ENCODE assay signal across 15 cellular contexts in the genomic region with DNA sequence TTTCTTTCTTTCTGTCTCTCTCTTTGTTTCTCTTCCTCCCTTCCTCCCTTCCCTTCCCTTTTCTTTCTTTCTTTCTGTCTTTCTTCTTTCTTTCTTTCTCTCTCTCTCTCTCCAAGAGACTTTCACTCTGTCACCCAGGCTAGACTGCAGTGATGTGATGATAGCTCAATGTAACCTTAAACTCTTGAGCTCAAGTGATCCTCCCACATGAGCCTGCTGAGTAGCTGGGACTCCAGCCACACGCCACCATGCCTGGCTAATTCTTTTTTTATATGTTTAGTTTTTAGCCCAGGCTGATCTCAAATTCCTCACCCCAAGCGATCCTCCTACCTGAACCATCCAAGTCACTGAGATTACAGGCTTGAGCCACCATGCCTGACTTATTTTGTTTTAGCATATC.
"Had no signal": no experiment of that assay in that cellular context is flagged by ENCODE, and none has a peak within 500 bp of the region (broad histone marks: within the 10 kb centered on the region; RNA-seq: fewer than 3 reads in every experiment).

No MANE protein-coding gene starts in this region.

- H3K4me3 ChIP-seq: ascending aorta, gastroesophageal sphincter, lung, ovary, upper lobe of left lung had no signal

- H3K4me1 ChIP-seq: ascending aorta, gastroesophageal sphincter, upper lobe of left lung had no signal

- H3K36me3 ChIP-seq: ascending aorta, gastroesophageal sphincter, ovary, upper lobe of left lung had no signal

- H3K27ac Mint-ChIP-seq: activated naive CD8-positive, alpha-beta T cell treated with anti-CD3 and anti-CD28 coated beads, Interleukin-2, amount 10 ng/mL, durations not matched to agents 7 days and 5 days; activated T-helper 1 cell treated with anti-CD3 and anti-CD28 coated beads, Interleukin-12 subunit alpha, Interleukin-12 subunit beta, Interleukin-2, Interleukin-4 antibody, amounts not matched to agents 30 ng/mL and 10 ng/mL and 1 ng/mL, durations not matched to agents 14 hours and 24 hours and 36 hours; endodermal cell; mesothelial cell of epicardium had no signal

- DNase-seq: activated CD4-positive, alpha-beta T cell treated with anti-CD3 and anti-CD28 coated beads, Interleukin-2, amount 50 U/mL, for 1 hour; activated CD8-positive, alpha-beta memory T cell treated with anti-CD3 and anti-CD28 coated beads for 24 hours; activated naive CD8-positive, alpha-beta T cell treated with anti-CD3 and anti-CD28 coated beads, Interleukin-2, amount 10 ng/mL, durations not matched to agents 7 days and 5 days; endodermal cell; left colon; ovary; stimulated activated CD4-positive, alpha-beta T cell treated with anti-CD3 and anti-CD28 coated beads, Interleukin-15, amount 100 ng/mL, for 24 hours; stimulated activated CD4-positive, alpha-beta T cell treated with anti-CD3 and anti-CD28 coated beads, Interleukin-4, amount 100 ng/mL, for 24 hours; stimulated activated naive CD4-positive, alpha-beta T cell treated with Interleukin-2 at 50 U/mL for 16 hours; upper lobe of left lung had no signal

- H3K4me3 Mint-ChIP-seq: activated naive CD8-positive, alpha-beta T cell treated with anti-CD3 and anti-CD28 coated beads, Interleukin-2, amount 10 ng/mL, durations not matched to agents 7 days and 5 days; activated T-helper 1 cell treated with anti-CD3 and anti-CD28 coated beads, Interleukin-12 subunit alpha, Interleukin-12 subunit beta, Interleukin-2, Interleukin-4 antibody, amounts not matched to agents 30 ng/mL and 10 ng/mL and 1 ng/mL, durations not matched to agents 14 hours and 24 hours and 36 hours; endodermal cell; mesothelial cell of epicardium had no signal

- H3K9me3 Mint-ChIP-seq: endodermal cell had no signal

- H3K4me1 Mint-ChIP-seq: activated naive CD8-positive, alpha-beta T cell treated with anti-CD3 and anti-CD28 coated beads, Interleukin-2, amount 10 ng/mL, durations not matched to agents 7 days and 5 days; endodermal cell had no signal

- H3K9me3 ChIP-seq: ascending aorta, gastroesophageal sphincter, ovary, upper lobe of left lung had no signal

- H3K36me3 Mint-ChIP-seq: activated naive CD8-positive, alpha-beta T cell treated with anti-CD3 and anti-CD28 coated beads, Interleukin-2, amount 10 ng/mL, durations not matched to agents 7 days and 5 days; mesothelial cell of epicardium had no signal

- H3K27ac ChIP-seq: ascending aorta, gastroesophageal sphincter, ovary, upper lobe of left lung had no signal

- H3K27me3 ChIP-seq: ascending aorta, gastroesophageal sphincter, ovary, upper lobe of left lung had no signal
